1 cellular context compared by ENCODE assay signal in the genomic region with DNA sequence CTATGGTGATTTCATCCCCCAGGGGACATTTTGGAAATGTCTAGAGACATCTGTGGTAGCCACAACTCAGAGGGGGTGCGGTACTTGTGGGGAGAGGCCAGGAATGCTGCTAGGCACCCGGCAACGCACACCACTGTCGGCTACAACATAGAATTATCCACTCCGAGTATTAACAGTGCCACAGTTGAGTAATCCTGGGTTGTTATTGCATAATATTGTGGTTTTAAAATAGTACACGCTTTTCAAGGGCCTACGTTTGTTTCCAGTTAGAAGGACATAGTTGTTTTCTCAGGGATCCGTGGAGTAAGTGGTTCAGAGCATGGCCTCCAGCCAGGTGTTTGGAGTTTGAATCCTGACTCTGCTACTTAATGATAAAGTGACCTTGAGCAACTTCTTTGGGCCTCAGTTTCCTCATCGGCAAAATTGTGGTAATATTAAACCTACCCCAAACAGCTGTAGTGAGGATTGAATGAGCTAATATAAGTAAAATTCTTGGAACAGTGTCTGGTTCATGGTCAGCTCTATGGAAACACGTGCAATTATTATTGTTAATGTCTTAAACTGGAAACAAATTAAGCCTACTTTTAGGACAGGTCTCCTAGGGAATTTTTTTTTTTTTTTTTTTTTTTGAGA.
A peak's percentile ranks its signal among the peaks of the same experiment; 100 is the strongest.
TF ChIP-seq lines count a peak whose summit lies in the region.

No MANE protein-coding gene starts in this region.

TF ChIP-seq in K562, 482 proteins besides CTCF, POLR2A, EP300 and RAD21 (continued from another document):
- TF ChIP-seq ZNF197 (CRISPR knock-in tag; IDR thresholded peaks at IDR 0.05; ENCODE audit: low read depth) (no peak), JUND (IDR thresholded peaks at IDR 0.05; ENCODE audit: borderline replicate concordance, low read depth, low read length) (peak; percentile 44; the same call in 1 of the 2 replicates), JUND (tag; IDR thresholded peaks at IDR 0.05; ENCODE audit: borderline replicate concordance, low read depth, low read length) (no peak), HEY1 (CRISPR knock-in tag; IDR thresholded peaks at IDR 0.05; ENCODE audit: borderline replicate concordance) (no peak), RBBP5 (IDR thresholded peaks at IDR 0.05; ENCODE audit: borderline replicate concordance, insufficient read depth, low read length, poor library complexity, severe bottlenecking) (no peak), CEBPB (tag; IDR thresholded peaks at IDR 0.05) (peak; percentile 97), ATF7 (IDR thresholded peaks at IDR 0.05) (peak; percentile 63), ETS2 (tag; IDR thresholded peaks at IDR 0.05; ENCODE audit: borderline replicate concordance, poor library complexity, severe bottlenecking) (no peak), ZNF3 (CRISPR knock-in tag; IDR thresholded peaks at IDR 0.05) (no peak), POLR3A (IDR thresholded peaks at IDR 0.05; ENCODE audit: borderline replicate concordance, extremely low read depth, insufficient read depth, insufficient read length) (no peak), PTRF (tag; IDR thresholded peaks at IDR 0.05) (no peak), POLR2B (IDR thresholded peaks at IDR 0.05; ENCODE audit: low read depth, partially characterized antibody) (no peak), L3MBTL2 (IDR thresholded peaks at IDR 0.05) (no peak), ADNP (tag; IDR thresholded peaks at IDR 0.05) (no peak), FOXJ2 (tag; IDR thresholded peaks at IDR 0.05) (no peak), ESRRA (IDR thresholded peaks at IDR 0.05; ENCODE audit: borderline replicate concordance, low read depth) (peak; percentile 71; the same call in 1 of the 2 replicates), TRIM24 (IDR thresholded peaks at IDR 0.05) (peak in 1 of 2 experiments; percentile 54; a peak in 1 of 4 replicates), PURB (CRISPR knock-in tag; IDR thresholded peaks at IDR 0.05; ENCODE audit: low read depth) (no peak), POLR2H (tag; IDR thresholded peaks at IDR 0.05; ENCODE audit: low read depth) (0 out of 2 replicates have a peak, but pooled peaks have one; percentile 22)
- TF ChIP-seq, protein P1, sequence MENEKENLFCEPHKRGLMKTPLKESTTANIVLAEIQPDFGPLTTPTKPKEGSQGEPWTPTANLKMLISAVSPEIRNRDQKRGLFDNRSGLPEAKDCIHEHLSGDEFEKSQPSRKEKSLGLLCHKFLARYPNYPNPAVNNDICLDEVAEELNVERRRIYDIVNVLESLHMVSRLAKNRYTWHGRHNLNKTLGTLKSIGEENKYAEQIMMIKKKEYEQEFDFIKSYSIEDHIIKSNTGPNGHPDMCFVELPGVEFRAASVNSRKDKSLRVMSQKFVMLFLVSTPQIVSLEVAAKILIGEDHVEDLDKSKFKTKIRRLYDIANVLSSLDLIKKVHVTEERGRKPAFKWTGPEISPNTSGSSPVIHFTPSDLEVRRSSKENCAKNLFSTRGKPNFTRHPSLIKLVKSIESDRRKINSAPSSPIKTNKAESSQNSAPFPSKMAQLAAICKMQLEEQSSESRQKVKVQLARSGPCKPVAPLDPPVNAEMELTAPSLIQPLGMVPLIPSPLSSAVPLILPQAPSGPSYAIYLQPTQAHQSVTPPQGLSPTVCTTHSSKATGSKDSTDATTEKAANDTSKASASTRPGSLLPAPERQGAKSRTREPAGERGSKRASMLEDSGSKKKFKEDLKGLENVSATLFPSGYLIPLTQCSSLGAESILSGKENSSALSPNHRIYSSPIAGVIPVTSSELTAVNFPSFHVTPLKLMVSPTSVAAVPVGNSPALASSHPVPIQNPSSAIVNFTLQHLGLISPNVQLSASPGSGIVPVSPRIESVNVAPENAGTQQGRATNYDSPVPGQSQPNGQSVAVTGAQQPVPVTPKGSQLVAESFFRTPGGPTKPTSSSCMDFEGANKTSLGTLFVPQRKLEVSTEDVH (IDR thresholded peaks at IDR 0.05; ENCODE audit: low read depth, partially characterized antibody) = no peak
- TF ChIP-seq, protein P2, sequence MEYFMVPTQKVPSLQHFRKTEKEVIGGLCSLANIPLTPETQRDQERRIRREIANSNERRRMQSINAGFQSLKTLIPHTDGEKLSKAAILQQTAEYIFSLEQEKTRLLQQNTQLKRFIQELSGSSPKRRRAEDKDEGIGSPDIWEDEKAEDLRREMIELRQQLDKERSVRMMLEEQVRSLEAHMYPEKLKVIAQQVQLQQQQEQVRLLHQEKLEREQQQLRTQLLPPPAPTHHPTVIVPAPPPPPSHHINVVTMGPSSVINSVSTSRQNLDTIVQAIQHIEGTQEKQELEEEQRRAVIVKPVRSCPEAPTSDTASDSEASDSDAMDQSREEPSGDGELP (CRISPR knock-in tag; IDR thresholded peaks at IDR 0.05; ENCODE audit: borderline replicate concordance) = no peak
- TF ChIP-seq, protein P3, sequence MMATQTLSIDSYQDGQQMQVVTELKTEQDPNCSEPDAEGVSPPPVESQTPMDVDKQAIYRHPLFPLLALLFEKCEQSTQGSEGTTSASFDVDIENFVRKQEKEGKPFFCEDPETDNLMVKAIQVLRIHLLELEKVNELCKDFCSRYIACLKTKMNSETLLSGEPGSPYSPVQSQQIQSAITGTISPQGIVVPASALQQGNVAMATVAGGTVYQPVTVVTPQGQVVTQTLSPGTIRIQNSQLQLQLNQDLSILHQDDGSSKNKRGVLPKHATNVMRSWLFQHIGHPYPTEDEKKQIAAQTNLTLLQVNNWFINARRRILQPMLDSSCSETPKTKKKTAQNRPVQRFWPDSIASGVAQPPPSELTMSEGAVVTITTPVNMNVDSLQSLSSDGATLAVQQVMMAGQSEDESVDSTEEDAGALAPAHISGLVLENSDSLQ (IDR thresholded peaks at IDR 0.05) = no peak
- TF ChIP-seq, protein P4, sequence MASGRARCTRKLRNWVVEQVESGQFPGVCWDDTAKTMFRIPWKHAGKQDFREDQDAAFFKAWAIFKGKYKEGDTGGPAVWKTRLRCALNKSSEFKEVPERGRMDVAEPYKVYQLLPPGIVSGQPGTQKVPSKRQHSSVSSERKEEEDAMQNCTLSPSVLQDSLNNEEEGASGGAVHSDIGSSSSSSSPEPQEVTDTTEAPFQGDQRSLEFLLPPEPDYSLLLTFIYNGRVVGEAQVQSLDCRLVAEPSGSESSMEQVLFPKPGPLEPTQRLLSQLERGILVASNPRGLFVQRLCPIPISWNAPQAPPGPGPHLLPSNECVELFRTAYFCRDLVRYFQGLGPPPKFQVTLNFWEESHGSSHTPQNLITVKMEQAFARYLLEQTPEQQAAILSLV (tag; IDR thresholded peaks at IDR 0.05) = peak; percentile 73
- TF ChIP-seq, protein P5, sequence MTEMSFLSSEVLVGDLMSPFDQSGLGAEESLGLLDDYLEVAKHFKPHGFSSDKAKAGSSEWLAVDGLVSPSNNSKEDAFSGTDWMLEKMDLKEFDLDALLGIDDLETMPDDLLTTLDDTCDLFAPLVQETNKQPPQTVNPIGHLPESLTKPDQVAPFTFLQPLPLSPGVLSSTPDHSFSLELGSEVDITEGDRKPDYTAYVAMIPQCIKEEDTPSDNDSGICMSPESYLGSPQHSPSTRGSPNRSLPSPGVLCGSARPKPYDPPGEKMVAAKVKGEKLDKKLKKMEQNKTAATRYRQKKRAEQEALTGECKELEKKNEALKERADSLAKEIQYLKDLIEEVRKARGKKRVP (CRISPR knock-in tag; IDR thresholded peaks at IDR 0.05) = peak; percentile 56; the same call in 1 of the 2 replicates
- TF ChIP-seq, protein P6, sequence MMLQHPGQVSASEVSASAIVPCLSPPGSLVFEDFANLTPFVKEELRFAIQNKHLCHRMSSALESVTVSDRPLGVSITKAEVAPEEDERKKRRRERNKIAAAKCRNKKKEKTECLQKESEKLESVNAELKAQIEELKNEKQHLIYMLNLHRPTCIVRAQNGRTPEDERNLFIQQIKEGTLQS (IDR thresholded peaks at IDR 0.05) = peak; percentile 64; the same call in 1 of the 2 replicates
- TF ChIP-seq, protein P6 (CRISPR knock-in tag; conservative IDR thresholded peaks at IDR 0.05) = no peak
